ENCODE assay signal across 1 cellular context in the genomic region with DNA sequence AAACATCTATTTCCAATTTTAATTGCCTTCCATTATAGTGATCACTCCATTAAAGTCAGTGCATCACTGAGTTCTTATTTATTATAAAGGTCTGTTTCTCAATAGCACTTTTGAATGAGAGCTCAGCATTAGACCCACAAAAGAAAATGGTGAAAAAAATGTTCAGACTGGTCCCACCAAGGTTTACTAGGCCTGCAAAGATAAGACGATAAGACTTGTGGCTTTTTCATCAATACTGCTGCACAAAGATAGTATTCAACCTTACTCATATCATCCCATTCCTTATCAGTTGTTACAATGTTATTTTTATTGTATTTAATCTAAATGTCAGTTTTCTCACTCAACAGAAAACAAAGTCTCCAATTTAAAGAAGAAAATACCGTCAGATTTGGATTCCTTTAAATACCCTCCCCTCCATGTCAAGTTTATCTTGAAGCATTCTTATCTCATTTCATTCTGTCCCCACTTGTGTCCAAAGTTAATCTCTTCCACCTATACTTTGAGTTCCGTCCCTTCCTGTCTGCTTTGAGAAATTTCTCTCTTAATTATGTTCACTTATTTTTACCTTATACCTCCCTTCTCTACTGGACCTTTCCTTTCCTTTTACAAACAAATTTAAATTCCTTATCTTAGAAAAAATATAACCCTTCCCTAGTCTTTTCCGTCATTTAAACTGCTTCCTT.
A peak's percentile ranks its signal among the peaks of the same experiment; 100 is the strongest.
TF ChIP-seq lines count a peak whose summit lies in the region.

No MANE protein-coding gene starts in this region.

TF ChIP-seq in endothelial cell of umbilical vein, 7 proteins besides CTCF, POLR2A, EP300 and RAD21 (continued from another document):
- peak; percentile 70 for TF ChIP-seq GATA2 (IDR thresholded peaks at IDR 0.05; ENCODE audit: insufficient read depth, insufficient read length, low read depth, low read length)
